ENCODE assay signal across 15 cellular contexts in the genomic region with DNA sequence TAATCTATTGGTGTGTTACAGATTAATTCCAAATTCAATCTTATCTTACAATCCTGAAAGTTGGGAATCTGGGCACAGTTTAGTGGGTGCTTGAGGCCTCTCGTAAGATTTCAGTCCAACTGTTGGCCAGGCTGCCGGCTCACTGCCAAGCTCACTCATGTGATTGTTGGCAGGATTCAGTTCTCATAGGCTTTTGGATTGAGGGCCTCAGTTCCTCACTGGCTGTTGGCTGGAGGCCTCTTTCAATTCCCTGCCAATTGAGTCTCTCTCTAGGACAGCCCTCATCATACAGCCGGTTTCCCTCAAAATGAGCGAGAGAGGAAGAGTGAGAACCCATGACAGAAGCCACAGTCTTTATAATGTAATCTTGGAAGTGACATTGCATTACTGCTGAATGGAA.
DNase-seq lines count a peak whose midpoint lies in the region; ATAC-seq and TF ChIP-seq lines count a peak whose summit lies in the region.
"Had no signal": no experiment of that assay in that cellular context is flagged by ENCODE, and none has a peak within 500 bp of the region (broad histone marks: within the 10 kb centered on the region; RNA-seq: fewer than 3 reads in every experiment).

No MANE protein-coding gene starts in this region.

- DNase-seq in Right ventricle myocardium superior (peak; percentile 61), cardiac septum (ENCODE audit: low spot score) (no peak), right cardiac atrium (peak; percentile 51 to 87 (median 76)), aorta (peak; percentile 56 to 79), immature natural killer cell (no peak), dedifferentiated amniotic fluid mesenchymal stem cell (ENCODE audit: extremely low spot score) (no peak)
- DNase-seq: 8988T; AML-193; CD4-positive, CD25-positive, alpha-beta regulatory T cell; DMS53; GM23248 had no signal

- WGBS in right cardiac atrium, result 43% methylated on average over 4 of the region's 4 CpGs
- 5 to 8% methylated on average over 4 of the region's 4 CpGs for WGBS in aorta, 2 donors

- H3K36me3 Mint-ChIP-seq in nephron (ENCODE audit: low read depth), result peaks cover 9% of the 10 kb centered on the region
- H3K36me3 Mint-ChIP-seq in immature natural killer cell, result peaks cover 0 to 8% (median 0%) of the 10 kb centered on the region in 3 donors
- H3K36me3 Mint-ChIP-seq: CD4-positive, CD25-positive, alpha-beta regulatory T cell had no signal

- no peak overlapping the region for H3K4me3 Mint-ChIP-seq in nephron
- H3K4me3 Mint-ChIP-seq in immature natural killer cell, result no peak overlapping the region
- H3K4me3 Mint-ChIP-seq: CD4-positive, CD25-positive, alpha-beta regulatory T cell had no signal

- H3K4me3 ChIP-seq in right cardiac atrium (ENCODE audit: low read length) (no peak overlapping the region), aorta (ENCODE audit: low read length in 2 of 2) (no peak overlapping the region)
- H3K4me3 ChIP-seq: BLaER1 treated with 17β-estradiol and CSF1 and Interleukin-3, amounts not matched to agents 10 nM and 100 nM; GM23248 had no signal

- H3K27ac Mint-ChIP-seq in nephron, result peak overlapping the region in 2 of 3 experiments; percentile 38 to 85
- H3K27ac Mint-ChIP-seq in immature natural killer cell, result no peak overlapping the region
- H3K27ac Mint-ChIP-seq: CD4-positive, CD25-positive, alpha-beta regulatory T cell had no signal

- H3K9me3 ChIP-seq in right cardiac atrium (ENCODE audit: control insufficient read depth, low read length) (no peaks in the 10 kb centered on the region), aorta (ENCODE audit: control insufficient read depth, low read length) (peaks cover 2% of the 10 kb centered on the region)

- H3K27me3 Mint-ChIP-seq in nephron (ENCODE audit: low read depth) (no peaks in the 10 kb centered on the region), immature natural killer cell (ENCODE audit: low read depth in 3 of 3) (no peaks in the 10 kb centered on the region)
- H3K27me3 Mint-ChIP-seq: CD4-positive, CD25-positive, alpha-beta regulatory T cell had no signal

- H3K27me3 ChIP-seq in right cardiac atrium (ENCODE audit: control insufficient read depth, insufficient read depth), result no peaks in the 10 kb centered on the region
- no peaks in the 10 kb centered on the region for H3K27me3 ChIP-seq in aorta (ENCODE audit: control insufficient read depth in 1 of 2, insufficient read depth in 2 of 2, low read length in 1 of 2)
- H3K27me3 ChIP-seq: BLaER1 treated with 17β-estradiol and CSF1 and Interleukin-3, amounts not matched to agents 10 nM and 100 nM had no signal

- no peaks in the 10 kb centered on the region for H3K4me1 ChIP-seq in right cardiac atrium (ENCODE audit: control insufficient read depth, insufficient read depth, low read length)
- H3K4me1 ChIP-seq in aorta (ENCODE audit: control insufficient read depth in 1 of 2, insufficient read depth in 2 of 2, low read length in 2 of 2), result peaks cover 0 to 3% of the 10 kb centered on the region in 2 donors
- H3K4me1 ChIP-seq: BLaER1 treated with 17β-estradiol and CSF1 and Interleukin-3, amounts not matched to agents 10 nM and 100 nM had no signal

- intact Hi-C loops in Right ventricle myocardium superior (cut with DNase I), result no loop called here
- intact Hi-C loops in cardiac septum (cut with DNase I), result no loop called here
- intact Hi-C loops in right cardiac atrium (cut with DNase I), result no loop called here
- intact Hi-C loops in aorta (cut with DNase I), result no loop called here

- H3K4me1 Mint-ChIP-seq in nephron (peaks cover 13% of the 10 kb centered on the region), immature natural killer cell (no peaks in the 10 kb centered on the region)
- H3K4me1 Mint-ChIP-seq: CD4-positive, CD25-positive, alpha-beta regulatory T cell had no signal

- TF ChIP-seq CTCF in nephron (IDR thresholded peaks at IDR 0.05; ENCODE audit: unreplicated experiment in 3 of 3), result no peak

- ATAC-seq in Right ventricle myocardium superior (ENCODE audit: poor library complexity) (peak; percentile 39), right cardiac atrium (peak; percentile 57 to 92), aorta (ENCODE audit: low FRiP score) (peak; percentile 59), GM19324 (IDR thresholded peaks at IDR 0.05; ENCODE audit: low FRiP score, unreplicated experiment) (no peak)

- H3K9me3 Mint-ChIP-seq in nephron, result peaks cover 27% of the 10 kb centered on the region
- peaks cover 27 to 62% (median 38%) of the 10 kb centered on the region in 6 donors for H3K9me3 Mint-ChIP-seq in immature natural killer cell

- H3K36me3 ChIP-seq in aorta (ENCODE audit: control insufficient read depth in 1 of 2, insufficient read depth in 2 of 2, low read length in 1 of 2), result no peaks in the 10 kb centered on the region
- H3K36me3 ChIP-seq: BLaER1 treated with 17β-estradiol and CSF1 and Interleukin-3, amounts not matched to agents 10 nM and 100 nM had no signal

- H3K27ac ChIP-seq in right cardiac atrium (ENCODE audit: low read length) (no peak overlapping the region), aorta (ENCODE audit: low read depth in 1 of 2, low read length in 2 of 2) (no peak overlapping the region)
- H3K27ac ChIP-seq: BLaER1 treated with 17β-estradiol and CSF1 and Interleukin-3, amounts not matched to agents 10 nM and 100 nM; GM23248; HL-60 had no signal

Comparison
In these comparisons a context has a peak if more than half of its experiments do, and no peak if none do; other contexts are left out.
1. DNase-seq: peak in Right ventricle myocardium superior (single experiment), right cardiac atrium (3 of 3) and aorta (2 of 2); none in cardiac septum (single experiment), immature natural killer cell (0 of 3) and dedifferentiated amniotic fluid mesenchymal stem cell (single experiment).
2. H3K27ac Mint-ChIP-seq: peak in nephron (2 of 3); none in immature natural killer cell (0 of 6).